1 cellular context compared by ENCODE assay signal in the genomic region with DNA sequence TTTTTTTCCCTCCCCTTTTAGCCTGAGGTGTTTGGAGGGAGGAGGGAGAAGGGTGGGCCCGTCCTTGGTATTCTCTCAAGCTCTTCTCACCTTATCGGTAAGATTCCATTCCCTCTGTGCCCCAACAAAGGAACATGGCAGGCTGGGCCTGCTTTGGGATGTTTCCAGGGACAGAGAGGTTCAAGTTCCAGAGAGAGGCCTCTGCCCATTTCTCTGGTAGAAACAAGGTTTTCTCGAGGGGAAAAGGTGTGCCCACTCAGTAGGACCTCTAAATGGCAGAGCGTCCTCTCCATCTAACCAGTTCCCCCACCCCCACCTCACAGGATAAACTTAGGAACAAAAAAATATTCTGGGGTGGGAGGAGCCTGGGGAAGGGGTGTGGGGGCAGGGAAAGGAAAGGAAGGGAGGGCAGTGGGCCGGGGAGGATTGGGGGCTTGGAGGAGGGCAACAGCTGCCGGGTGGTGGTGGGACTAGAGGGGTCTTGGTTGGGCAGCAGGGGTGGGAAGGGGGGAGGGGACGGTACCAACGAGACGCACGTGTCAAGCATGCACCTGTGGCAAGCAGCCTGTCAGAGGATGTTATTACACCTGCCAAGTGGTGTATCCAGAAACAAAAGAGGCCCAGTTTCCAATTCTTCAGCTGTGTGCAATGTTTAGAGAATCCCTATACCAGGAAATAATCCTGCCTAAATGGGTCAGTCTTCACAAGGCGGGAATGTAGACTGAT.
TF ChIP-seq lines count a peak whose summit lies in the region.

No MANE protein-coding gene starts in this region.

TF ChIP-seq in HepG2, 621 proteins besides CTCF, POLR2A, EP300 and RAD21 (continued from another document and continues in another):
- TF ChIP-seq, protein P1, sequence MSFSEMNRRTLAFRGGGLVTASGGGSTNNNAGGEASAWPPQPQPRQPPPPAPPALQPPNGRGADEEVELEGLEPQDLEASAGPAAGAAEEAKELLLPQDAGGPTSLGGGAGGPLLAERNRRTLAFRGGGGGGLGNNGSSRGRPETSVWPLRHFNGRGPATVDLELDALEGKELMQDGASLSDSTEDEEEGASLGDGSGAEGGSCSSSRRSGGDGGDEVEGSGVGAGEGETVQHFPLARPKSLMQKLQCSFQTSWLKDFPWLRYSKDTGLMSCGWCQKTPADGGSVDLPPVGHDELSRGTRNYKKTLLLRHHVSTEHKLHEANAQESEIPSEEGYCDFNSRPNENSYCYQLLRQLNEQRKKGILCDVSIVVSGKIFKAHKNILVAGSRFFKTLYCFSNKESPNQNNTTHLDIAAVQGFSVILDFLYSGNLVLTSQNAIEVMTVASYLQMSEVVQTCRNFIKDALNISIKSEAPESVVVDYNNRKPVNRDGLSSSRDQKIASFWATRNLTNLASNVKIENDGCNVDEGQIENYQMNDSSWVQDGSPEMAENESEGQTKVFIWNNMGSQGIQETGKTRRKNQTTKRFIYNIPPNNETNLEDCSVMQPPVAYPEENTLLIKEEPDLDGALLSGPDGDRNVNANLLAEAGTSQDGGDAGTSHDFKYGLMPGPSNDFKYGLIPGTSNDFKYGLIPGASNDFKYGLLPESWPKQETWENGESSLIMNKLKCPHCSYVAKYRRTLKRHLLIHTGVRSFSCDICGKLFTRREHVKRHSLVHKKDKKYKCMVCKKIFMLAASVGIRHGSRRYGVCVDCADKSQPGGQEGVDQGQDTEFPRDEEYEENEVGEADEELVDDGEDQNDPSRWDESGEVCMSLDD (CRISPR knock-in tag; IDR thresholded peaks at IDR 0.05; ENCODE audit: borderline replicate concordance): no peak
- TF ChIP-seq RARG (CRISPR knock-in tag; IDR thresholded peaks at IDR 0.05; ENCODE audit: low read depth) (no peak), ZNF776 (CRISPR knock-in tag; IDR thresholded peaks at IDR 0.05) (no peak), ZNF451 (CRISPR knock-in tag; IDR thresholded peaks at IDR 0.05) (no peak), ZNF83 (CRISPR knock-in tag; IDR thresholded peaks at IDR 0.05; ENCODE audit: borderline replicate concordance) (no peak), FOXO1 (CRISPR knock-in tag; IDR thresholded peaks at IDR 0.05) (no peak), ZNF256 (CRISPR knock-in tag; conservative IDR thresholded peaks at IDR 0.05) (no peak), PHB2 (IDR thresholded peaks at IDR 0.05; ENCODE audit: partially characterized antibody) (no peak), NFIC (IDR thresholded peaks at IDR 0.05; ENCODE audit: low read length) (no peak), ARID2 (CRISPR knock-in tag; IDR thresholded peaks at IDR 0.05; ENCODE audit: borderline replicate concordance) (no peak), HNRNPK (IDR thresholded peaks at IDR 0.05; ENCODE audit: low read depth, low read length, poor library complexity, severe bottlenecking) (peak; percentile 74), EHMT2 (IDR thresholded peaks at IDR 0.05; ENCODE audit: borderline replicate concordance, low read depth, low read length) (no peak), SIX1 (CRISPR knock-in tag; IDR thresholded peaks at IDR 0.05; ENCODE audit: borderline replicate concordance) (0 out of 2 replicates have a peak, but pooled peaks have one; percentile 7), ZNF703 (CRISPR knock-in tag; IDR thresholded peaks at IDR 0.05; ENCODE audit: borderline replicate concordance) (no peak), ZNF652 (CRISPR knock-in tag; IDR thresholded peaks at IDR 0.05; ENCODE audit: borderline replicate concordance, low read depth) (no peak), SAFB2 (CRISPR knock-in tag; IDR thresholded peaks at IDR 0.05; ENCODE audit: borderline replicate concordance, low read depth) (no peak), ZNF329 (CRISPR knock-in tag; IDR thresholded peaks at IDR 0.05; ENCODE audit: low read depth) (no peak), RBM39 (IDR thresholded peaks at IDR 0.05; ENCODE audit: low read depth, low read length, poor library complexity, severe bottlenecking) (no peak), MEIS1 (CRISPR knock-in tag; IDR thresholded peaks at IDR 0.05; ENCODE audit: borderline replicate concordance) (no peak), ZNF839 (CRISPR knock-in tag; IDR thresholded peaks at IDR 0.05; ENCODE audit: borderline replicate concordance) (no peak), CBX2 (IDR thresholded peaks at IDR 0.05; ENCODE audit: low read depth, low read length) (no peak), CBX2 (CRISPR knock-in tag; IDR thresholded peaks at IDR 0.05; ENCODE audit: low read depth) (no peak), PAF1 (CRISPR knock-in tag; IDR thresholded peaks at IDR 0.05) (0 out of 2 replicates have a peak, but pooled peaks have one; percentile 22), ZNF75D (CRISPR knock-in tag; IDR thresholded peaks at IDR 0.05; ENCODE audit: borderline replicate concordance) (0 out of 2 replicates have a peak, but pooled peaks have one; percentile 53), ZKSCAN1 (IDR thresholded peaks at IDR 0.05; ENCODE audit: low read length) (0 out of 2 replicates have a peak, but pooled peaks have one; percentile 41), ZNF781 (CRISPR knock-in tag; IDR thresholded peaks at IDR 0.05; ENCODE audit: borderline replicate concordance, not compliant biosample characterization) (no peak), HOXD1 (CRISPR knock-in tag; IDR thresholded peaks at IDR 0.05) (no peak)
- TF ChIP-seq, protein P2, sequence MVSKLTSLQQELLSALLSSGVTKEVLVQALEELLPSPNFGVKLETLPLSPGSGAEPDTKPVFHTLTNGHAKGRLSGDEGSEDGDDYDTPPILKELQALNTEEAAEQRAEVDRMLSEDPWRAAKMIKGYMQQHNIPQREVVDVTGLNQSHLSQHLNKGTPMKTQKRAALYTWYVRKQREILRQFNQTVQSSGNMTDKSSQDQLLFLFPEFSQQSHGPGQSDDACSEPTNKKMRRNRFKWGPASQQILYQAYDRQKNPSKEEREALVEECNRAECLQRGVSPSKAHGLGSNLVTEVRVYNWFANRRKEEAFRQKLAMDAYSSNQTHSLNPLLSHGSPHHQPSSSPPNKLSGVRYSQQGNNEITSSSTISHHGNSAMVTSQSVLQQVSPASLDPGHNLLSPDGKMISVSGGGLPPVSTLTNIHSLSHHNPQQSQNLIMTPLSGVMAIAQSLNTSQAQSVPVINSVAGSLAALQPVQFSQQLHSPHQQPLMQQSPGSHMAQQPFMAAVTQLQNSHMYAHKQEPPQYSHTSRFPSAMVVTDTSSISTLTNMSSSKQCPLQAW (CRISPR knock-in tag; IDR thresholded peaks at IDR 0.05): no peak
- TF ChIP-seq, protein P3, sequence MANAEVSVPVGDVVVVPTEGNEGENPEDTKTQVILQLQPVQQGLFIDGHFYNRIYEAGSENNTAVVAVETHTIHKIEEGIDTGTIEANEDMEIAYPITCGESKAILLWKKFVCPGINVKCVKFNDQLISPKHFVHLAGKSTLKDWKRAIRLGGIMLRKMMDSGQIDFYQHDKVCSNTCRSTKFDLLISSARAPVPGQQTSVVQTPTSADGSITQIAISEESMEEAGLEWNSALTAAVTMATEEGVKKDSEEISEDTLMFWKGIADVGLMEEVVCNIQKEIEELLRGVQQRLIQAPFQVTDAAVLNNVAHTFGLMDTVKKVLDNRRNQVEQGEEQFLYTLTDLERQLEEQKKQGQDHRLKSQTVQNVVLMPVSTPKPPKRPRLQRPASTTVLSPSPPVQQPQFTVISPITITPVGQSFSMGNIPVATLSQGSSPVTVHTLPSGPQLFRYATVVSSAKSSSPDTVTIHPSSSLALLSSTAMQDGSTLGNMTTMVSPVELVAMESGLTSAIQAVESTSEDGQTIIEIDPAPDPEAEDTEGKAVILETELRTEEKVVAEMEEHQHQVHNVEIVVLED (CRISPR knock-in tag; IDR thresholded peaks at IDR 0.05; ENCODE audit: borderline replicate concordance): 0 out of 2 replicates have a peak, but pooled peaks have one; percentile 10
- TF ChIP-seq, protein P4, sequence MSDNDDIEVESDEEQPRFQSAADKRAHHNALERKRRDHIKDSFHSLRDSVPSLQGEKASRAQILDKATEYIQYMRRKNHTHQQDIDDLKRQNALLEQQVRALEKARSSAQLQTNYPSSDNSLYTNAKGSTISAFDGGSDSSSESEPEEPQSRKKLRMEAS (IDR thresholded peaks at IDR 0.05): peak; percentile 56; the same call in 1 of the 2 replicates
- TF ChIP-seq, protein P5, sequence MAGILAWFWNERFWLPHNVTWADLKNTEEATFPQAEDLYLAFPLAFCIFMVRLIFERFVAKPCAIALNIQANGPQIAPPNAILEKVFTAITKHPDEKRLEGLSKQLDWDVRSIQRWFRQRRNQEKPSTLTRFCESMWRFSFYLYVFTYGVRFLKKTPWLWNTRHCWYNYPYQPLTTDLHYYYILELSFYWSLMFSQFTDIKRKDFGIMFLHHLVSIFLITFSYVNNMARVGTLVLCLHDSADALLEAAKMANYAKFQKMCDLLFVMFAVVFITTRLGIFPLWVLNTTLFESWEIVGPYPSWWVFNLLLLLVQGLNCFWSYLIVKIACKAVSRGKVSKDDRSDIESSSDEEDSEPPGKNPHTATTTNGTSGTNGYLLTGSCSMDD (CRISPR knock-in tag; IDR thresholded peaks at IDR 0.05): no peak
- TF ChIP-seq, protein P6, sequence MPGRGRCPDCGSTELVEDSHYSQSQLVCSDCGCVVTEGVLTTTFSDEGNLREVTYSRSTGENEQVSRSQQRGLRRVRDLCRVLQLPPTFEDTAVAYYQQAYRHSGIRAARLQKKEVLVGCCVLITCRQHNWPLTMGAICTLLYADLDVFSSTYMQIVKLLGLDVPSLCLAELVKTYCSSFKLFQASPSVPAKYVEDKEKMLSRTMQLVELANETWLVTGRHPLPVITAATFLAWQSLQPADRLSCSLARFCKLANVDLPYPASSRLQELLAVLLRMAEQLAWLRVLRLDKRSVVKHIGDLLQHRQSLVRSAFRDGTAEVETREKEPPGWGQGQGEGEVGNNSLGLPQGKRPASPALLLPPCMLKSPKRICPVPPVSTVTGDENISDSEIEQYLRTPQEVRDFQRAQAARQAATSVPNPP (CRISPR knock-in tag; IDR thresholded peaks at IDR 0.05): no peak
- TF ChIP-seq, protein P7, sequence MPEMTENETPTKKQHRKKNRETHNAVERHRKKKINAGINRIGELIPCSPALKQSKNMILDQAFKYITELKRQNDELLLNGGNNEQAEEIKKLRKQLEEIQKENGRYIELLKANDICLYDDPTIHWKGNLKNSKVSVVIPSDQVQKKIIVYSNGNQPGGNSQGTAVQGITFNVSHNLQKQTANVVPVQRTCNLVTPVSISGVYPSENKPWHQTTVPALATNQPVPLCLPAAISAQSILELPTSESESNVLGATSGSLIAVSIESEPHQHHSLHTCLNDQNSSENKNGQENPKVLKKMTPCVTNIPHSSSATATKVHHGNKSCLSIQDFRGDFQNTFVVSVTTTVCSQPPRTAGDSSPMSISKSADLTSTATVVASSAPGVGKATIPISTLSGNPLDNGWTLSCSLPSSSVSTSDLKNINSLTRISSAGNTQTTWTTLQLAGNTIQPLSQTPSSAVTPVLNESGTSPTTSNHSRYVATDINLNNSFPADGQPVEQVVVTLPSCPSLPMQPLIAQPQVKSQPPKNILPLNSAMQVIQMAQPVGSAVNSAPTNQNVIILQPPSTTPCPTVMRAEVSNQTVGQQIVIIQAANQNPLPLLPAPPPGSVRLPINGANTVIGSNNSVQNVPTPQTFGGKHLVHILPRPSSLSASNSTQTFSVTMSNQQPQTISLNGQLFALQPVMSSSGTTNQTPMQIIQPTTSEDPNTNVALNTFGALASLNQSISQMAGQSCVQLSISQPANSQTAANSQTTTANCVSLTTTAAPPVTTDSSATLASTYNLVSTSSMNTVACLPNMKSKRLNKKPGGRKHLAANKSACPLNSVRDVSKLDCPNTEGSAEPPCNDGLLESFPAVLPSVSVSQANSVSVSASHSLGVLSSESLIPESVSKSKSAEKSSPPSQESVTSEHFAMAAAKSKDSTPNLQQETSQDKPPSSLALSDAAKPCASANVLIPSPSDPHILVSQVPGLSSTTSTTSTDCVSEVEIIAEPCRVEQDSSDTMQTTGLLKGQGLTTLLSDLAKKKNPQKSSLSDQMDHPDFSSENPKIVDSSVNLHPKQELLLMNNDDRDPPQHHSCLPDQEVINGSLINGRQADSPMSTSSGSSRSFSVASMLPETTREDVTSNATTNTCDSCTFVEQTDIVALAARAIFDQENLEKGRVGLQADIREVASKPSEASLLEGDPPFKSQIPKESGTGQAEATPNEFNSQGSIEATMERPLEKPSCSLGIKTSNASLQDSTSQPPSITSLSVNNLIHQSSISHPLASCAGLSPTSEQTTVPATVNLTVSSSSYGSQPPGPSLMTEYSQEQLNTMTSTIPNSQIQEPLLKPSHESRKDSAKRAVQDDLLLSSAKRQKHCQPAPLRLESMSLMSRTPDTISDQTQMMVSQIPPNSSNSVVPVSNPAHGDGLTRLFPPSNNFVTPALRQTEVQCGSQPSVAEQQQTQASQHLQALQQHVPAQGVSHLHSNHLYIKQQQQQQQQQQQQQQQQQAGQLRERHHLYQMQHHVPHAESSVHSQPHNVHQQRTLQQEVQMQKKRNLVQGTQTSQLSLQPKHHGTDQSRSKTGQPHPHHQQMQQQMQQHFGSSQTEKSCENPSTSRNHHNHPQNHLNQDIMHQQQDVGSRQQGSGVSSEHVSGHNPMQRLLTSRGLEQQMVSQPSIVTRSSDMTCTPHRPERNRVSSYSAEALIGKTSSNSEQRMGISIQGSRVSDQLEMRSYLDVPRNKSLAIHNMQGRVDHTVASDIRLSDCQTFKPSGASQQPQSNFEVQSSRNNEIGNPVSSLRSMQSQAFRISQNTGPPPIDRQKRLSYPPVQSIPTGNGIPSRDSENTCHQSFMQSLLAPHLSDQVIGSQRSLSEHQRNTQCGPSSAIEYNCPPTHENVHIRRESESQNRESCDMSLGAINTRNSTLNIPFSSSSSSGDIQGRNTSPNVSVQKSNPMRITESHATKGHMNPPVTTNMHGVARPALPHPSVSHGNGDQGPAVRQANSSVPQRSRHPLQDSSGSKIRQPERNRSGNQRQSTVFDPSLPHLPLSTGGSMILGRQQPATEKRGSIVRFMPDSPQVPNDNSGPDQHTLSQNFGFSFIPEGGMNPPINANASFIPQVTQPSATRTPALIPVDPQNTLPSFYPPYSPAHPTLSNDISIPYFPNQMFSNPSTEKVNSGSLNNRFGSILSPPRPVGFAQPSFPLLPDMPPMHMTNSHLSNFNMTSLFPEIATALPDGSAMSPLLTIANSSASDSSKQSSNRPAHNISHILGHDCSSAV (CRISPR knock-in tag; IDR thresholded peaks at IDR 0.05; ENCODE audit: borderline replicate concordance): 0 out of 2 replicates have a peak, but pooled peaks have one; percentile 15
- TF ChIP-seq, protein P8, sequence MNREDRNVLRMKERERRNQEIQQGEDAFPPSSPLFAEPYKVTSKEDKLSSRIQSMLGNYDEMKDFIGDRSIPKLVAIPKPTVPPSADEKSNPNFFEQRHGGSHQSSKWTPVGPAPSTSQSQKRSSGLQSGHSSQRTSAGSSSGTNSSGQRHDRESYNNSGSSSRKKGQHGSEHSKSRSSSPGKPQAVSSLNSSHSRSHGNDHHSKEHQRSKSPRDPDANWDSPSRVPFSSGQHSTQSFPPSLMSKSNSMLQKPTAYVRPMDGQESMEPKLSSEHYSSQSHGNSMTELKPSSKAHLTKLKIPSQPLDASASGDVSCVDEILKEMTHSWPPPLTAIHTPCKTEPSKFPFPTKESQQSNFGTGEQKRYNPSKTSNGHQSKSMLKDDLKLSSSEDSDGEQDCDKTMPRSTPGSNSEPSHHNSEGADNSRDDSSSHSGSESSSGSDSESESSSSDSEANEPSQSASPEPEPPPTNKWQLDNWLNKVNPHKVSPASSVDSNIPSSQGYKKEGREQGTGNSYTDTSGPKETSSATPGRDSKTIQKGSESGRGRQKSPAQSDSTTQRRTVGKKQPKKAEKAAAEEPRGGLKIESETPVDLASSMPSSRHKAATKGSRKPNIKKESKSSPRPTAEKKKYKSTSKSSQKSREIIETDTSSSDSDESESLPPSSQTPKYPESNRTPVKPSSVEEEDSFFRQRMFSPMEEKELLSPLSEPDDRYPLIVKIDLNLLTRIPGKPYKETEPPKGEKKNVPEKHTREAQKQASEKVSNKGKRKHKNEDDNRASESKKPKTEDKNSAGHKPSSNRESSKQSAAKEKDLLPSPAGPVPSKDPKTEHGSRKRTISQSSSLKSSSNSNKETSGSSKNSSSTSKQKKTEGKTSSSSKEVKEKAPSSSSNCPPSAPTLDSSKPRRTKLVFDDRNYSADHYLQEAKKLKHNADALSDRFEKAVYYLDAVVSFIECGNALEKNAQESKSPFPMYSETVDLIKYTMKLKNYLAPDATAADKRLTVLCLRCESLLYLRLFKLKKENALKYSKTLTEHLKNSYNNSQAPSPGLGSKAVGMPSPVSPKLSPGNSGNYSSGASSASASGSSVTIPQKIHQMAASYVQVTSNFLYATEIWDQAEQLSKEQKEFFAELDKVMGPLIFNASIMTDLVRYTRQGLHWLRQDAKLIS (CRISPR knock-in tag; IDR thresholded peaks at IDR 0.05): no peak
